Comparison of ENCODE assay signal across 1 cellular context in genomic region chr7:150515248-150515647, GRCh38.
TF ChIP-seq lines count a peak whose summit lies in the region.

No MANE protein-coding gene starts in this region.

TF ChIP-seq in GM23338, 12 proteins besides CTCF, POLR2A, EP300 and RAD21 (continued from another document):
- TF ChIP-seq, protein P1, sequence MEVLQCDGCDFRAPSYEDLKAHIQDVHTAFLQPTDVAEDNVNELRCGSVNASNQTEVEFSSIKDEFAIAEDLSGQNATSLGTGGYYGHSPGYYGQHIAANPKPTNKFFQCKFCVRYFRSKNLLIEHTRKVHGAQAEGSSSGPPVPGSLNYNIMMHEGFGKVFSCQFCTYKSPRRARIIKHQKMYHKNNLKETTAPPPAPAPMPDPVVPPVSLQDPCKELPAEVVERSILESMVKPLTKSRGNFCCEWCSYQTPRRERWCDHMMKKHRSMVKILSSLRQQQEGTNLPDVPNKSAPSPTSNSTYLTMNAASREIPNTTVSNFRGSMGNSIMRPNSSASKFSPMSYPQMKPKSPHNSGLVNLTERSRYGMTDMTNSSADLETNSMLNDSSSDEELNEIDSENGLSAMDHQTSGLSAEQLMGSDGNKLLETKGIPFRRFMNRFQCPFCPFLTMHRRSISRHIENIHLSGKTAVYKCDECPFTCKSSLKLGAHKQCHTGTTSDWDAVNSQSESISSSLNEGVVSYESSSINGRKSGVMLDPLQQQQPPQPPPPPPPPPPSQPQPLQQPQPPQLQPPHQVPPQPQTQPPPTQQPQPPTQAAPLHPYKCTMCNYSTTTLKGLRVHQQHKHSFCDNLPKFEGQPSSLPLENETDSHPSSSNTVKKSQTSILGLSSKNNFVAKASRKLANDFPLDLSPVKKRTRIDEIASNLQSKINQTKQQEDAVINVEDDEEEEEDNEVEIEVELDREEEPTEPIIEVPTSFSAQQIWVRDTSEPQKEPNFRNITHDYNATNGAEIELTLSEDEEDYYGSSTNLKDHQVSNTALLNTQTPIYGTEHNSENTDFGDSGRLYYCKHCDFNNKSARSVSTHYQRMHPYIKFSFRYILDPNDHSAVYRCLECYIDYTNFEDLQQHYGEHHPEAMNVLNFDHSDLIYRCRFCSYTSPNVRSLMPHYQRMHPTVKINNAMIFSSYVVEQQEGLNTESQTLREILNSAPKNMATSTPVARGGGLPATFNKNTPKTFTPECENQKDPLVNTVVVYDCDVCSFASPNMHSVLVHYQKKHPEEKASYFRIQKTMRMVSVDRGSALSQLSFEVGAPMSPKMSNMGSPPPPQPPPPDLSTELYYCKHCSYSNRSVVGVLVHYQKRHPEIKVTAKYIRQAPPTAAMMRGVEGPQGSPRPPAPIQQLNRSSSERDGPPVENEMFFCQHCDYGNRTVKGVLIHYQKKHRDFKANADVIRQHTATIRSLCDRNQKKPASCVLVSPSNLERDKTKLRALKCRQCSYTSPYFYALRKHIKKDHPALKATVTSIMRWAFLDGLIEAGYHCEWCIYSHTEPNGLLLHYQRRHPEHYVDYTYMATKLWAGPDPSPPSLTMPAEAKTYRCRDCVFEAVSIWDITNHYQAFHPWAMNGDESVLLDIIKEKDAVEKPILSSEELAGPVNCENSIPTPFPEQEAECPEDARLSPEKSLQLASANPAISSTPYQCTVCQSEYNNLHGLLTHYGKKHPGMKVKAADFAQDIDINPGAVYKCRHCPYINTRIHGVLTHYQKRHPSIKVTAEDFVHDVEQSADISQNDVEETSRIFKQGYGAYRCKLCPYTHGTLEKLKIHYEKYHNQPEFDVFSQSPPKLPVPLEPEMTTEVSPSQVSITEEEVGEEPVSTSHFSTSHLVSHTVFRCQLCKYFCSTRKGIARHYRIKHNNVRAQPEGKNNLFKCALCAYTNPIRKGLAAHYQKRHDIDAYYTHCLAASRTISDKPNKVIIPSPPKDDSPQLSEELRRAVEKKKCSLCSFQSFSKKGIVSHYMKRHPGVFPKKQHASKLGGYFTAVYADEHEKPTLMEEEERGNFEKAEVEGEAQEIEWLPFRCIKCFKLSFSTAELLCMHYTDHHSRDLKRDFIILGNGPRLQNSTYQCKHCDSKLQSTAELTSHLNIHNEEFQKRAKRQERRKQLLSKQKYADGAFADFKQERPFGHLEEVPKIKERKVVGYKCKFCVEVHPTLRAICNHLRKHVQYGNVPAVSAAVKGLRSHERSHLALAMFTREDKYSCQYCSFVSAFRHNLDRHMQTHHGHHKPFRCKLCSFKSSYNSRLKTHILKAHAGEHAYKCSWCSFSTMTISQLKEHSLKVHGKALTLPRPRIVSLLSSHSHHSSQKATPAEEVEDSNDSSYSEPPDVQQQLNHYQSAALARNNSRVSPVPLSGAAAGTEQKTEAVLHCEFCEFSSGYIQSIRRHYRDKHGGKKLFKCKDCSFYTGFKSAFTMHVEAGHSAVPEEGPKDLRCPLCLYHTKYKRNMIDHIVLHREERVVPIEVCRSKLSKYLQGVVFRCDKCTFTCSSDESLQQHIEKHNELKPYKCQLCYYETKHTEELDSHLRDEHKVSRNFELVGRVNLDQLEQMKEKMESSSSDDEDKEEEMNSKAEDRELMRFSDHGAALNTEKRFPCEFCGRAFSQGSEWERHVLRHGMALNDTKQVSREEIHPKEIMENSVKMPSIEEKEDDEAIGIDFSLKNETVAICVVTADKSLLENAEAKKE (CRISPR knock-in tag; IDR thresholded peaks at IDR 0.05): no peak
